ENCODE assay signal across 1 cellular context in genomic region chr2:65370387-65371093, GRCh38.
TF ChIP-seq lines count a peak whose summit lies in the region.

No MANE protein-coding gene starts in this region.

TF ChIP-seq in HepG2, 621 proteins besides CTCF, POLR2A, EP300 and RAD21 (continued from another document and continues in another):
- TF ChIP-seq DZIP1 (CRISPR knock-in tag; IDR thresholded peaks at IDR 0.05) (no peak), SIN3A (IDR thresholded peaks at IDR 0.05; ENCODE audit: borderline replicate concordance, low read depth, low read length) (no peak), PRDM10 (CRISPR knock-in tag; IDR thresholded peaks at IDR 0.05; ENCODE audit: low read depth) (peak; percentile 90), ZNF614 (CRISPR knock-in tag; IDR thresholded peaks at IDR 0.05; ENCODE audit: borderline replicate concordance) (peak; percentile 39; the same call in 1 of the 2 replicates), ISL2 (CRISPR knock-in tag; IDR thresholded peaks at IDR 0.05) (peak; percentile 61), ATAD3A (CRISPR knock-in tag; IDR thresholded peaks at IDR 0.05) (no peak), RBAK (CRISPR knock-in tag; IDR thresholded peaks at IDR 0.05) (no peak), KDM1A (CRISPR knock-in tag; IDR thresholded peaks at IDR 0.05) (peak; percentile 52; the same call in 1 of the 2 replicates), GMEB1 (CRISPR knock-in tag; IDR thresholded peaks at IDR 0.05; ENCODE audit: borderline replicate concordance) (no peak; the same call in 1 of the 2 replicates), KLF6 (CRISPR knock-in tag; IDR thresholded peaks at IDR 0.05) (no peak), ATRX (CRISPR knock-in tag; IDR thresholded peaks at IDR 0.05; ENCODE audit: borderline replicate concordance) (no peak), ZNF788 (CRISPR knock-in tag; IDR thresholded peaks at IDR 0.05; ENCODE audit: borderline replicate concordance) (no peak; the same call in 1 of the 2 replicates), PLRG1 (conservative IDR thresholded peaks at IDR 0.05) (no peak), NPAS2 (CRISPR knock-in tag; IDR thresholded peaks at IDR 0.05; ENCODE audit: borderline replicate concordance) (no peak), ZBTB7B (CRISPR knock-in tag; IDR thresholded peaks at IDR 0.05) (peak; percentile 74), SSRP1 (CRISPR knock-in tag; IDR thresholded peaks at IDR 0.05) (peak; percentile 86; the same call in 1 of the 2 replicates), ZMAT3 (CRISPR knock-in tag; conservative IDR thresholded peaks at IDR 0.05) (no peak), KLF13 (CRISPR knock-in tag; IDR thresholded peaks at IDR 0.05) (no peak), FUBP1 (CRISPR knock-in tag; IDR thresholded peaks at IDR 0.05; ENCODE audit: borderline replicate concordance) (0 out of 2 replicates have a peak, but pooled peaks have one; percentile 72), ZNF737 (CRISPR knock-in tag; IDR thresholded peaks at IDR 0.05; ENCODE audit: borderline replicate concordance) (no peak), NR1H2 (CRISPR knock-in tag; IDR thresholded peaks at IDR 0.05; ENCODE audit: borderline replicate concordance, low read depth) (no peak), MXD1 (CRISPR knock-in tag; IDR thresholded peaks at IDR 0.05) (no peak), NFIB (CRISPR knock-in tag; IDR thresholded peaks at IDR 0.05; ENCODE audit: borderline replicate concordance) (no peak), SMAD9 (CRISPR knock-in tag; IDR thresholded peaks at IDR 0.05) (no peak), ZNF598 (CRISPR knock-in tag; IDR thresholded peaks at IDR 0.05; ENCODE audit: borderline replicate concordance) (peak; percentile 78; the same call in 1 of the 2 replicates), HMGA1 (CRISPR knock-in tag; conservative IDR thresholded peaks at IDR 0.05) (no peak), ETS1 (CRISPR knock-in tag; IDR thresholded peaks at IDR 0.05) (no peak), ZNF674 (CRISPR knock-in tag; IDR thresholded peaks at IDR 0.05; ENCODE audit: low read depth) (no peak), U2AF2 (IDR thresholded peaks at IDR 0.05; ENCODE audit: low read depth, low read length) (no peak), TRIM24 (CRISPR knock-in tag; IDR thresholded peaks at IDR 0.05) (no peak), ZFX (CRISPR knock-in tag; IDR thresholded peaks at IDR 0.05; ENCODE audit: low read depth) (peak; percentile 53; the same call in 1 of the 2 replicates), ZBTB7A (CRISPR knock-in tag; IDR thresholded peaks at IDR 0.05) (no peak), BHLHE40 (IDR thresholded peaks at IDR 0.05; ENCODE audit: low read length) (no peak), FOXJ3 (CRISPR knock-in tag; IDR thresholded peaks at IDR 0.05; ENCODE audit: borderline replicate concordance) (no peak), SRF (IDR thresholded peaks at IDR 0.05; ENCODE audit: low read depth, low read length) (no peak), ZNF816 (CRISPR knock-in tag; IDR thresholded peaks at IDR 0.05; ENCODE audit: borderline replicate concordance) (peak; percentile 99), ZNF891 (CRISPR knock-in tag; IDR thresholded peaks at IDR 0.05) (no peak), TERF1 (CRISPR knock-in tag; IDR thresholded peaks at IDR 0.05) (no peak), LRRFIP1 (CRISPR knock-in tag; conservative IDR thresholded peaks at IDR 0.05) (no peak), ZNF10 (CRISPR knock-in tag; IDR thresholded peaks at IDR 0.05; ENCODE audit: borderline replicate concordance, low read depth) (no peak)
